14 cellular contexts compared by ENCODE assay signal in the genomic region with DNA sequence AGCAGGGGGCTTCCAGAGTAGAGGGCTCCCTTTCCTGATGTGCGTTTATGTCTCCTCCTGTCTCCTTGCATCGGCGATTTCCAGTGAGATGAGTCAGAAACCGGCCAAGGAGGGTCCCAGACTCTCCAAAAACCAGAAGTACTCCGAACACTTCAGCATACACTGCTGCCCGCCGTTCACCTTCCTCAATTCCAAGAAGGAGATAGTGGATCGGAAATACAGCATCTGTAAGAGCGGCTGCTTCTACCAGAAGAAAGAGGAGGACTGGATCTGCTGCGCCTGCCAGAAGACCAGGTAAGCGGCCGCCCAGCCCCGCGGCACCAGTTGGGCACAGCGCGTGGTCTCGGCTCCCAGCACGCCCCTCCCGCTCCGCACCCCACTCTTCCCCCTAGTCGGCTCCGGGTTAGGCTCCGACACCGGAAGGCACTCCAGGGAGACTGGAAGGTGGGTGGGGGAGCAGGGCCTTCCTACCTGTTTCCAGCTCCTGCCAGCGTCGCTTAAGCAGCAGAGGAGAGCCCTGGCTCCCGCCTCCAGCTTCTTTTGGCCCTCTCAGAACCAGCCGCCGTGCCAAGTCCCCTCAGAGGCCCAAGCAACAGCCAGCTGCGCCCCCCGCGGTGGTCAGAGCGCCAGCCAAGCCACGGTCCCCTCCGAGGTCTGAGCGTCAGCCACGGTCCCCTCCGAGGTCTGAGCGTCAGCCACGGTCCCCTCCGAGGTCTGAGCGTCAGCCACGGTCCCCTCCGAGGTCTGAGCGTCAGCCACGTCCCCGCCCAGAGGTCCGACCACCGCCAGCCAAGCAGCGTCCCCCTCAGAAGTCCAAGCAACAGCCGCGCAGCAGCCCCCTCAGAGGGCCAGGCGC. TPM values are rescaled to one million over a fixed set of nuclear protein-coding genes. Genes with fewer than 3 reads are reported as not detected.
DNase-seq lines count a peak whose midpoint lies in the region; ATAC-seq and TF ChIP-seq lines count a peak whose summit lies in the region.
"Had no signal": no experiment of that assay in that cellular context is flagged by ENCODE, and none has a peak within 500 bp of the region (broad histone marks: within the 10 kb centered on the region; RNA-seq: fewer than 3 reads in every experiment).

No MANE protein-coding gene starts in this region.

- no peak overlapping the region for H3K27ac ChIP-seq in heart right ventricle
- H3K27ac ChIP-seq in lower lobe of right lung: no peak overlapping the region
- no peak overlapping the region for H3K27ac ChIP-seq in uterus
- H3K27ac ChIP-seq: PC-9 had no signal

- intact Hi-C loops in heart right ventricle (cut with DNase I): no loop called here
- intact Hi-C loops in left ventricle myocardium superior (cut with micrococcal nuclease): no loop called here
- intact Hi-C loops in lower lobe of right lung (cut with DNase I): no loop called here
- intact Hi-C loops in uterus (cut with DNase I; ENCODE audit: low total_unique reads): no loop called here

- H3K9me3 ChIP-seq in heart right ventricle: peaks cover 0 to 3% (median 0%) of the 10 kb centered on the region in 11 donors
- no peaks in the 10 kb centered on the region for H3K9me3 ChIP-seq in lower lobe of right lung
- H3K9me3 ChIP-seq in uterus: no peaks in the 10 kb centered on the region

- ATAC-seq in heart right ventricle (peak in 1 of 8 donors; percentile 45), left ventricle myocardium superior (no peak), lower lobe of right lung (peak; percentile 29 to 39), GM19351 (IDR thresholded peaks at IDR 0.05; ENCODE audit: unreplicated experiment) (no peak), GM18498 (IDR thresholded peaks at IDR 0.05; ENCODE audit: unreplicated experiment) (no peak)

- TF ChIP-seq POLR2A in uterus (IDR thresholded peaks at IDR 0.05): no peak

- DNase-seq in heart right ventricle (no peak), left ventricle myocardium superior (no peak), dermis blood vessel endothelial cell (peak; percentile 40), lower lobe of right lung (peak; percentile 48), uterus (no peak), NCI-H345 (lab: John Stamatoyannopoulos, UW) (no peak)
- DNase-seq: activated CD4-positive, alpha-beta T cell treated with anti-CD3 and anti-CD28 coated beads, Interleukin-2, amount 10 ng/mL, durations not matched to agents 7 days and 5 days; DND-41; GOT3; PC-9 had no signal

- H3K4me3 ChIP-seq in heart right ventricle (peak overlapping the region in 6 of 10 donors; percentile 3 to 35 (median 25)), lower lobe of right lung (peak overlapping the region; percentile 35), uterus (peak overlapping the region; percentile 18 to 19)
- H3K4me3 ChIP-seq: PC-9 had no signal

- H3K36me3 ChIP-seq in heart right ventricle (no peaks in the 10 kb centered on the region), lower lobe of right lung (no peaks in the 10 kb centered on the region), uterus (no peaks in the 10 kb centered on the region)

- peaks cover 0 to 59% (median 53%) of the 10 kb centered on the region in 7 donors for H3K27me3 ChIP-seq in heart right ventricle
- H3K27me3 ChIP-seq in lower lobe of right lung (ENCODE audit: low read depth): peaks cover 34% of the 10 kb centered on the region
- H3K27me3 ChIP-seq in uterus: no peaks in the 10 kb centered on the region

- 26 to 29% methylated on average over 53 of the region's 53 CpGs for WGBS in heart right ventricle, 2 donors

- peaks cover 0 to 7% (median 0%) of the 10 kb centered on the region in 9 donors for H3K4me1 ChIP-seq in heart right ventricle
- peaks cover 8% of the 10 kb centered on the region for H3K4me1 ChIP-seq in lower lobe of right lung
- no peaks in the 10 kb centered on the region for H3K4me1 ChIP-seq in uterus

- no peak for TF ChIP-seq CTCF in heart right ventricle (IDR thresholded peaks at IDR 0.05)
- TF ChIP-seq CTCF in lower lobe of right lung (IDR thresholded peaks at IDR 0.05): no peak
- no peak for TF ChIP-seq CTCF in uterus (IDR thresholded peaks at IDR 0.05)

RNA-seq across cellular contexts. Expression of a gene that starts 34.7 kb away (rescaled TPM):
- total RNA-seq in heart right ventricle (under 1 TPM in 4 of 10 donors, not detected in 6; 0.07 to 0.59 (median 0.15) TPM), left ventricle myocardium superior (not detected), dermis blood vessel endothelial cell (0.19 TPM in 1 of 2 replicates, not detected in the other), lower lobe of right lung (0.18 TPM), uterus (under 1 TPM in 1 of 4 donors, not detected in 3; 0.43 TPM)
- polyA plus RNA-seq in heart right ventricle: under 1 TPM in 1 of 2 donors, not detected in 1; 0.01 TPM
- total RNA-seq: activated CD4-positive, alpha-beta T cell treated with anti-CD3 and anti-CD28 coated beads, Interleukin-2, amount 10 ng/mL, durations not matched to agents 7 days and 5 days; activated T-helper 2 cell treated with anti-CD3 and anti-CD28 coated beads, Interferon-gamma antibody, Interleukin-2, Interleukin-4, amounts not matched to agents 10 μg/mL and 5 μg/mL and 100 μg/mL, durations not matched to agents 14 hours and 24 hours and 36 hours; mesothelial cell of epicardium; PC-9 had no signal

Comparison
In these comparisons a context has a peak if more than half of its experiments do, and no peak if none do; other contexts are left out.
1. ATAC-seq: peak in lower lobe of right lung (2 of 2); none in left ventricle myocardium superior (single experiment), GM19351 (single experiment) and GM18498 (single experiment).
2. DNase-seq: peak in dermis blood vessel endothelial cell (single experiment) and lower lobe of right lung (single experiment); none in heart right ventricle (0 of 2), left ventricle myocardium superior (single experiment), uterus (0 of 2) and NCI-H345 (single experiment).
3. Peak in every context shown above with its lines, with median percentiles within 50 percentile points of each other: H3K4me3 ChIP-seq.